Comparison of ENCODE assay signal across 30 cellular contexts in the genomic region with DNA sequence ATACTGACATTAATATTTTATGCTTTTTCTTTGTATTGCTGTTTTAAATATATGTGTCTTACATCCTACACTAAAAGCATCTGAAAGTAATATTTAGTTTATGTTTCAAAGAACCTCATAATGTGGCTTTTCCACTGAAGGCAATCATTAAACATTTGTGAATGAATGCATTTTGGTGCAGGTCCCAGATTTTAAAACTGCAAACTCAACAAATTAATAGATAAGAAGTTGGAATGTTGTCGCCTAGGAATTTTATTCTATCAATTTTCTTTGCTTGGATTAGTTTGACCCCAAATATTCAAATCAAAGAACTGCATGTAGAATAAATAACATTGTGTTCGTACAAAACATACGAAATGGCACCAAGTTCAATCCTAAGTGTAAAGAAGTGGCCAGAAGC.
"Had no signal": no experiment of that assay in that cellular context is flagged by ENCODE, and none has a peak within 500 bp of the region (broad histone marks: within the 10 kb centered on the region; RNA-seq: fewer than 3 reads in every experiment).

No MANE protein-coding gene starts in this region.

- H3K9me3 Mint-ChIP-seq: dendritic cell treated with granulocyte-macrophage colony-stimulating factor and Interleukin-4, amounts not matched to agents 40 ng/mL and 50 ng/mL, for 4 days; effector memory CD8-positive, alpha-beta T cell; mesothelial cell of epicardium; naive B cell; naive thymus-derived CD8-positive, alpha-beta T cell had no signal

- H3K27me3 ChIP-seq: colonic mucosa, esophagus squamous epithelium, gastrocnemius medialis, heart right ventricle had no signal

- H3K4me3 Mint-ChIP-seq: dendritic cell treated with granulocyte-macrophage colony-stimulating factor and Interleukin-4, amounts not matched to agents 40 ng/mL and 50 ng/mL, for 4 days; effector memory CD8-positive, alpha-beta T cell; endodermal cell; mesothelial cell of epicardium; naive B cell; naive thymus-derived CD8-positive, alpha-beta T cell had no signal

- H3K4me1 ChIP-seq: colonic mucosa, heart right ventricle, lower lobe of right lung had no signal

- DNase-seq: colonic mucosa; cortex of kidney; effector CD8-positive, alpha-beta T cell; effector memory CD8-positive, alpha-beta T cell; endodermal cell; erythroblast; esophagus squamous epithelium; foreskin fibroblast; foreskin melanocyte; gastrocnemius medialis; glutamatergic neuron; head of caudate nucleus; heart right ventricle; hippocampal formation; islet precursor cell; kidney; kidney glomerular epithelial cell; left colon; left ventricle myocardium superior; lower lobe of right lung; mesenchymal stem cell; mucosa of descending colon; naive B cell; naive thymus-derived CD8-positive, alpha-beta T cell had no signal

- H3K4me3 ChIP-seq: colonic mucosa, esophagus squamous epithelium, gastrocnemius medialis, heart right ventricle, lower lobe of right lung, mucosa of descending colon had no signal

- FAIRE-seq: endometrium, kidney had no signal

- H3K27ac ChIP-seq: colonic mucosa, epithelial cell of prostate, esophagus squamous epithelium, gastrocnemius medialis, heart right ventricle, lower lobe of right lung had no signal

- H3K9me3 ChIP-seq: colonic mucosa, esophagus squamous epithelium, gastrocnemius medialis, heart right ventricle, lower lobe of right lung, mucosa of descending colon had no signal

- H3K27me3 Mint-ChIP-seq: dendritic cell treated with granulocyte-macrophage colony-stimulating factor and Interleukin-4, amounts not matched to agents 40 ng/mL and 50 ng/mL, for 4 days; effector memory CD8-positive, alpha-beta T cell; naive B cell; naive thymus-derived CD8-positive, alpha-beta T cell had no signal

- H3K4me1 Mint-ChIP-seq: endodermal cell, mesothelial cell of epicardium had no signal

- ATAC-seq: effector memory CD8-positive, alpha-beta T cell; esophagus mucosa; gastrocnemius medialis; heart right ventricle; left colon; left lobe of liver; left ventricle myocardium superior; lower lobe of right lung; mucosa of descending colon; naive thymus-derived CD8-positive, alpha-beta T cell had no signal

- H3K36me3 ChIP-seq: colonic mucosa, gastrocnemius medialis had no signal

- H3K27ac Mint-ChIP-seq: dendritic cell treated with granulocyte-macrophage colony-stimulating factor and Interleukin-4, amounts not matched to agents 40 ng/mL and 50 ng/mL, for 4 days; effector memory CD8-positive, alpha-beta T cell; endodermal cell; mesothelial cell of epicardium had no signal
